Comparison of ENCODE assay signal across 8 cellular contexts in genomic region chr9:124776952-124777645, GRCh38. TPM values are rescaled to one million over a fixed set of nuclear protein-coding genes. Genes with fewer than 3 reads are reported as not detected.
DNase-seq lines count a peak whose midpoint lies in the region; ATAC-seq and TF ChIP-seq lines count a peak whose summit lies in the region.

Gene OLFML2A, plus strand, starts transcription at chr9:124777133. Its CDS starts 138 bp downstream, at chr9:124777271.

- peak; percentile 58 for ATAC-seq in gastroesophageal sphincter
- ATAC-seq in omental fat pad (ENCODE audit: low FRiP score) = peak; percentile 31
- ATAC-seq in HG02870 (IDR thresholded peaks at IDR 0.05; ENCODE audit: unreplicated experiment) = no peak

- 1% methylated on average over 21 of the region's 86 CpGs; no CpG with 5 or more reads in 1 of the 2 donors for WGBS in gastroesophageal sphincter (ENCODE audit: low coverage in 1 of 2), 2 donors

- H3K4me3 Mint-ChIP-seq in activated CD4-positive, alpha-beta memory T cell treated with anti-CD3 and anti-CD28 coated beads, Interleukin-2, amount 10 ng/mL, durations not matched to agents 7 days and 5 days = peak within 1 kb of the TSS; percentile 46

- no peaks in the 10 kb centered on the region for H3K36me3 ChIP-seq in gastroesophageal sphincter

- H3K4me1 ChIP-seq in gastroesophageal sphincter = peaks cover 0 to 72% (median 23%) of the 10 kb centered on the region in 3 donors

- peak within 1 kb of the TSS; percentile 38 for H3K4me3 ChIP-seq in HL-60 (replicated peaks; ENCODE audit: insufficient read depth, low read length)
- peak within 1 kb of the TSS; percentile 50 to 82 for H3K4me3 ChIP-seq in gastroesophageal sphincter

- TF ChIP-seq POLR2A in gastroesophageal sphincter (IDR thresholded peaks at IDR 0.05) = peak; percentile 24 to 39

- TF ChIP-seq EP300 in gastroesophageal sphincter (IDR thresholded peaks at IDR 0.05) = no peak

- H3K27me3 ChIP-seq in HL-60 (ENCODE audit: insufficient read depth, poor library complexity, severe bottlenecking) = peaks cover 3% of the 10 kb centered on the region
- no peaks in the 10 kb centered on the region for H3K27me3 ChIP-seq in gastroesophageal sphincter

- peaks cover 32% of the 10 kb centered on the region for H3K4me1 Mint-ChIP-seq in activated CD4-positive, alpha-beta memory T cell treated with anti-CD3 and anti-CD28 coated beads, Interleukin-2, amount 10 ng/mL, durations not matched to agents 7 days and 5 days

- no peak within 1 kb of the TSS for H3K27ac ChIP-seq in HL-60 (replicated peaks)
- H3K27ac ChIP-seq in gastroesophageal sphincter = peak within 1 kb of the TSS; percentile 4 to 85 (median 82)

- POLR2A ChIA-PET in activated CD4-positive, alpha-beta memory T cell treated with anti-CD3 and anti-CD28 coated beads, Interleukin-2, amount 10 ng/mL, durations not matched to agents 7 days and 5 days (lab: Charles Lee) = interaction anchor here (1.0 to 1.4 kb wide), 2 partner anchors 71 to 77 kb away, joined by 3 read pairs; partner anchors contain the start of gene WDR38

- DNase-seq in COLO668 (lab: John Stamatoyannopoulos, UW; ENCODE audit: unreplicated experiment) (peak; percentile 49), HL-60 (ENCODE audit: low read depth in 1 of 2, low spot score in 1 of 2) (no peak), omental fat pad (ENCODE audit: low spot score) (no peak), cerebellar cortex (ENCODE audit: low spot score) (no peak), hippocampal formation (lab: John Stamatoyannopoulos, UW) (no peak)
- peak; percentile 21 for DNase-seq in activated CD4-positive, alpha-beta memory T cell treated with anti-CD3 and anti-CD28 coated beads, Interleukin-2, amount 10 ng/mL, durations not matched to agents 7 days and 5 days

- CTCF ChIA-PET in activated CD4-positive, alpha-beta memory T cell treated with anti-CD3 and anti-CD28 coated beads, Interleukin-2, amount 10 ng/mL, durations not matched to agents 7 days and 5 days (lab: Charles Lee) = interaction anchor here (1.0 to 10.1 kb wide), 6 partner anchors 8 to 116 kb away, joined by 3 to 264 read pairs (median 4); partner anchors contain the start of gene WDR38

- H3K9me3 Mint-ChIP-seq in activated CD4-positive, alpha-beta memory T cell treated with anti-CD3 and anti-CD28 coated beads, Interleukin-2, amount 10 ng/mL, durations not matched to agents 7 days and 5 days = no peaks in the 10 kb centered on the region

- H3K36me3 Mint-ChIP-seq in activated CD4-positive, alpha-beta memory T cell treated with anti-CD3 and anti-CD28 coated beads, Interleukin-2, amount 10 ng/mL, durations not matched to agents 7 days and 5 days (ENCODE audit: low read depth) = no peaks in the 10 kb centered on the region

- no peak within 1 kb of the TSS for H3K27ac Mint-ChIP-seq in activated CD4-positive, alpha-beta memory T cell treated with anti-CD3 and anti-CD28 coated beads, Interleukin-2, amount 10 ng/mL, durations not matched to agents 7 days and 5 days

- no peaks in the 10 kb centered on the region for H3K9me3 ChIP-seq in gastroesophageal sphincter

- H3K27me3 Mint-ChIP-seq in activated CD4-positive, alpha-beta memory T cell treated with anti-CD3 and anti-CD28 coated beads, Interleukin-2, amount 10 ng/mL, durations not matched to agents 7 days and 5 days = peaks cover 37% of the 10 kb centered on the region

- TF ChIP-seq CTCF in HL-60 (IDR thresholded peaks at IDR 0.05; ENCODE audit: insufficient read depth, low read length) (peak; percentile 8), gastroesophageal sphincter (IDR thresholded peaks at IDR 0.05) (peak in 3 of 4 experiments; percentile 26 to 66 (median 55)), omental fat pad (IDR thresholded peaks at IDR 0.05) (no peak)

RNA-seq across cellular contexts. Expression of gene OLFML2A, which starts in this region (rescaled TPM):
- total RNA-seq in activated CD4-positive, alpha-beta memory T cell treated with anti-CD3 and anti-CD28 coated beads, Interleukin-2, amount 10 ng/mL, durations not matched to agents 7 days and 5 days = not detected
- total RNA-seq in gastroesophageal sphincter (10 to 100 TPM; 21.7 to 85.7 (median 43.2) TPM), omental fat pad (10 to 100 TPM in 2 of 4 donors, 1 to 10 TPM in 2; 6.0 to 62.6 (median 10.8) TPM)

Comparison
In these comparisons a context has a peak if more than half of its experiments do, and no peak if none do; other contexts are left out.
1. RNA of gene OLFML2A (total RNA-seq): 21.7 to 85.7 TPM in gastroesophageal sphincter and 6.0 to 62.6 TPM in omental fat pad; not detected in activated CD4-positive, alpha-beta memory T cell treated with anti-CD3 and anti-CD28 coated beads, Interleukin-2, amount 10 ng/mL, durations not matched to agents 7 days and 5 days; every median in the first group is over 4 times any median in the second.
2. Peak in DNase-seq in activated CD4-positive, alpha-beta memory T cell treated with anti-CD3 and anti-CD28 coated beads, Interleukin-2, amount 10 ng/mL, durations not matched to agents 7 days and 5 days; RNA of the gene not detected or under 1 TPM.
3. CTCF ChIP-seq: peak in HL-60 (single experiment) and gastroesophageal sphincter (3 of 4); none in omental fat pad (0 of 3).